1 cellular context compared by ENCODE assay signal in genomic region chr6:48024956-48025355, GRCh38.
TF ChIP-seq lines count a peak whose summit lies in the region.

No MANE protein-coding gene starts in this region.

TF ChIP-seq in neural cell, 6 proteins besides CTCF, POLR2A, EP300 and RAD21:
- TF ChIP-seq POLR2AphosphoS5 (IDR thresholded peaks at IDR 0.05) (peak; percentile 72), MXI1 (conservative IDR thresholded peaks at IDR 0.05; ENCODE audit: poor library complexity, severe bottlenecking) (no peak)
